In genomic region chr9:112486221-112487007, GRCh38 we compare ENCODE assay signal across 8 cellular contexts. TPM values are rescaled to one million over a fixed set of nuclear protein-coding genes. Genes with fewer than 3 reads are reported as not detected.
DNase-seq lines count a peak whose midpoint lies in the region; ATAC-seq, FAIRE-seq and TF ChIP-seq lines count a peak whose summit lies in the region.

A gene with protein sequence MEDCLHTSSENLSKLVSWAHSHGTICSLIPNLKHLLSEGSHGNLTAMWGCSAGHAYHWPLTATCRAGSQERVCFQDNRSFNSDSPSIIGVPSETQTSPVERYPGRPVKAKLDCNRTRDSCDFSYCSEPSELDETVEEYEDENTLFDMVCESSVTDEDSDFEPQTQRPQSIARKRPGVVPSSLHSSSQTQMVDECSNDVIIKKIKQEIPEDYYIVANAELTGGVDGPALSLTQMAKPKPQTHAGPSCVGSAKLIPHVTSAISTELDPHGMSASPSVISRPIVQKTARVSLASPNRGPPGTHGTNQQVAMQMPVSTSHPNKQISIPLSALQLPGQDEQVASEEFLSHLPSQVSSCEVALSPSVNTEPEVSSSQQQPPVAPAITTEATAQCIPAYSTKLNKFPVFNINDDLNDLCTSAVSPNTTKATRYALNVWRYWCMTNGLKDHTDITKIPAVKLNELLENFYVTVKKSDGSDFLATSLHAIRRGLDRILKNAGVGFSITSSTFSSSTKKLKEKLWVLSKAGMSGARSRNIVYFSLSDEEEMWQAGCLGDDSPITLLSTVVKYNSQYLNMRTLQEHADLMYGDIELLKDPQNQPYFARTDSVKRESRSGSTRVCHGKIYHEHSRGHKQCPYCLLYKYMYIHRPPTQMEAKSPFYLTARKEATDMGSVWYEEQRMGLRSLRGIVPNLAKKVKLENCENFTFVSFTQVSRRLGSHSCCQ (plus strand): TSS chr9:112486827. CDS start chr9:112574081, 87,254 bp downstream.

- no peak for FAIRE-seq in bronchial epithelial cell (lab: Jason Lieb, UNC)

- H3K27me3 ChIP-seq in bronchial epithelial cell (ENCODE audit: control insufficient read depth, insufficient read depth, low read length), result no peaks in the 10 kb centered on the region

- ATAC-seq in GM18511 (IDR thresholded peaks at IDR 0.05; ENCODE audit: unreplicated experiment) (peak; percentile 93), HG03025 (IDR thresholded peaks at IDR 0.05; ENCODE audit: low FRiP score, unreplicated experiment) (peak; percentile 90)

- peak within 1 kb of the TSS; percentile 80 for H3K4me3 ChIP-seq in bronchial epithelial cell (ENCODE audit: low read depth, low read length)

- TF ChIP-seq CTCF in 22Rv1 (IDR thresholded peaks at IDR 0.05) (no peak), VCaP (conservative IDR thresholded peaks at IDR 0.05) (no peak), bronchial epithelial cell (IDR thresholded peaks at IDR 0.05; ENCODE audit: insufficient read depth, low read length, severe bottlenecking) (no peak)

- DNase-seq in NCI-H2081 (lab: John Stamatoyannopoulos, UW), result peak; percentile 88 to 91
- DNase-seq in bronchial epithelial cell (ENCODE audit: low read depth), result peak; percentile 55
- peak; percentile 70 for DNase-seq in iris pigment epithelial cell (ENCODE audit: low read depth)
- peak; percentile 80 for DNase-seq in stimulated activated CD4-positive, alpha-beta T cell treated with anti-CD3 and anti-CD28 coated beads, Interleukin-12 subunit alpha, Interleukin-12 subunit beta, amount 100 ng/mL, for 4 hours

- H3K27ac ChIP-seq in 22Rv1, result peak within 1 kb of the TSS; percentile 65
- H3K27ac ChIP-seq in VCaP, result peak within 1 kb of the TSS; percentile 94

- no peaks in the 10 kb centered on the region for H3K36me3 ChIP-seq in bronchial epithelial cell (ENCODE audit: control insufficient read depth, insufficient read depth, low read length)

RNA-seq across cellular contexts. Expression of the gene that starts here (rescaled TPM):
- 1.8 TPM in 2 replicates for total RNA-seq in bronchial epithelial cell

Comparison
In these comparisons a context has a peak if more than half of its experiments do, and no peak if none do; other contexts are left out.
1. Peak in every context shown above with its lines: DNase-seq, ATAC-seq, H3K4me3 ChIP-seq and H3K27ac ChIP-seq.